8 cellular contexts compared by ENCODE assay signal in the genomic region with DNA sequence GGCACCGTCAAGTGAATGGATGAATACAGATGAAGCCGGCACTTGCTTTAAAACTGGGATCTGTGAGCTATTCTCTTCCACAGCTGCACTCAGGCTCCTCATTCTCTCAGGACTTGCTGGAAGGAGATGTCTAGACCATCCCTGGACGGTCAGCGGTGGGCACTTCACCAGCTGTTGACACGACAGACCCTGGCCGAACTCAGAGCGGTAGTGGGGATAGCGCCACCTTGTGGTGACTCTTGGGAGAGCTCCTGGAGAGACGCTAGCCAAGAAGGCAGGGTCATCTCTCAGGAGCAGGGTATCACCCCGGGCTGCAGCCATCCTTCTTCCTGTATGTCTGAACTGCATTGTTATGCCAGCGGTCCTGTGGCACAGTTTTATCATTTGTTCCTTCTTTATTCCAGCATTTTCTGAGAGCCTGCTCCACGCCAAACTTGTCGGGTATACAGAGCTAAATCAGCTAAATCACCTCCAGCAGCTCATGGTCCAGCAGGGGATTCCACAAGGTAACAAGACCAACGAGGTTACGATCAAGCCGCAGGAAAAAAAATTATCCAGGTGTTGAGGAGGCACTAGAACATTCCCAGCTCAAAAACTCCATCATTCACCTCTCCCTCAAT. TPM values are rescaled to one million over a fixed set of nuclear protein-coding genes. Genes with fewer than 3 reads are reported as not detected.
DNase-seq lines count a peak whose midpoint lies in the region; ATAC-seq, FAIRE-seq and TF ChIP-seq lines count a peak whose summit lies in the region.

No MANE protein-coding gene starts in this region.

- peaks cover 76% of the 10 kb centered on the region for H3K27me3 ChIP-seq in adipocyte (replicated peaks; ENCODE audit: control insufficient read depth, insufficient read depth, low read length)
- peaks cover 93% of the 10 kb centered on the region for H3K27me3 ChIP-seq in left ventricle myocardium inferior (ENCODE audit: low read depth)
- peaks cover 0 to 11% of the 10 kb centered on the region in 2 donors for H3K27me3 ChIP-seq in small intestine (ENCODE audit: control insufficient read depth in 2 of 2, insufficient read depth in 2 of 2, low read length in 2 of 2)

- H3K4me1 ChIP-seq in adipocyte (ENCODE audit: control insufficient read depth, insufficient read depth, low read length) (no peaks in the 10 kb centered on the region), left ventricle myocardium inferior (peaks cover 16% of the 10 kb centered on the region), small intestine (ENCODE audit: control insufficient read depth in 2 of 2, insufficient read depth in 1 of 2, low read depth in 1 of 2, low read length in 1 of 2) (no peaks in the 10 kb centered on the region)

- 20 to 28% (median 25%) methylated on average over 16 of the region's 16 CpGs for WGBS in small intestine, 3 donors

- H3K36me3 ChIP-seq in adipocyte (ENCODE audit: control insufficient read depth, insufficient read depth, low read length, severe bottlenecking) (no peaks in the 10 kb centered on the region), left ventricle myocardium inferior (no peaks in the 10 kb centered on the region), small intestine (ENCODE audit: control insufficient read depth in 2 of 2, insufficient read depth in 2 of 2, low read length in 2 of 2) (no peaks in the 10 kb centered on the region)

- intact Hi-C loops in left ventricle myocardium inferior (cut with micrococcal nuclease): no loop called here

- H3K4me3 ChIP-seq in adipocyte (ENCODE audit: low read length) (no peak overlapping the region), left ventricle myocardium inferior (no peak overlapping the region), small intestine (ENCODE audit: low read depth in 1 of 2, low read length in 2 of 2) (no peak overlapping the region)

- no peak overlapping the region for H3K9ac ChIP-seq in adipocyte (ENCODE audit: low read length)

- TF ChIP-seq CTCF in left ventricle myocardium inferior (IDR thresholded peaks at IDR 0.05; ENCODE audit: borderline replicate concordance): peak; percentile 86

- H3K9me3 ChIP-seq in adipocyte (ENCODE audit: control insufficient read depth, low read length): no peaks in the 10 kb centered on the region
- H3K9me3 ChIP-seq in left ventricle myocardium inferior (replicated peaks): no peaks in the 10 kb centered on the region
- H3K9me3 ChIP-seq in small intestine (ENCODE audit: control insufficient read depth, low read depth): no peaks in the 10 kb centered on the region

- H3K27ac ChIP-seq in left ventricle myocardium inferior (replicated peaks) (no peak overlapping the region), small intestine (ENCODE audit: low read depth in 1 of 2, low read length in 1 of 2) (no peak overlapping the region)

- DNase-seq in D341Med (ENCODE audit: low spot score) (peak; percentile 74), adipocyte (ENCODE audit: low read depth) (peak; percentile 81), left ventricle myocardium inferior (no peak), small intestine (peak; percentile 53), NCI-H2171 treated with DMSO at 0.1 percent for 48 hours (lab: John Stamatoyannopoulos, UW) (no peak)

- FAIRE-seq in small intestine (lab: Jason Lieb, UNC): no peak

- ATAC-seq in HG02981 (IDR thresholded peaks at IDR 0.05; ENCODE audit: unreplicated experiment): peak; percentile 49
- peak; percentile 86 for ATAC-seq in SK-N-SH treated with all-trans-retinoic acid at 6 μM for 48 hours
- ATAC-seq in GM21367 (IDR thresholded peaks at IDR 0.05; ENCODE audit: unreplicated experiment): no peak

TF ChIP-seq in SK-N-SH treated with all-trans-retinoic acid at 6 μM for 48 hours, 23 proteins besides CTCF, POLR2A, EP300 and RAD21:
- TF ChIP-seq BACH2 (CRISPR knock-in tag; IDR thresholded peaks at IDR 0.05; ENCODE audit: borderline replicate concordance): no peak
- TF ChIP-seq, protein P1, sequence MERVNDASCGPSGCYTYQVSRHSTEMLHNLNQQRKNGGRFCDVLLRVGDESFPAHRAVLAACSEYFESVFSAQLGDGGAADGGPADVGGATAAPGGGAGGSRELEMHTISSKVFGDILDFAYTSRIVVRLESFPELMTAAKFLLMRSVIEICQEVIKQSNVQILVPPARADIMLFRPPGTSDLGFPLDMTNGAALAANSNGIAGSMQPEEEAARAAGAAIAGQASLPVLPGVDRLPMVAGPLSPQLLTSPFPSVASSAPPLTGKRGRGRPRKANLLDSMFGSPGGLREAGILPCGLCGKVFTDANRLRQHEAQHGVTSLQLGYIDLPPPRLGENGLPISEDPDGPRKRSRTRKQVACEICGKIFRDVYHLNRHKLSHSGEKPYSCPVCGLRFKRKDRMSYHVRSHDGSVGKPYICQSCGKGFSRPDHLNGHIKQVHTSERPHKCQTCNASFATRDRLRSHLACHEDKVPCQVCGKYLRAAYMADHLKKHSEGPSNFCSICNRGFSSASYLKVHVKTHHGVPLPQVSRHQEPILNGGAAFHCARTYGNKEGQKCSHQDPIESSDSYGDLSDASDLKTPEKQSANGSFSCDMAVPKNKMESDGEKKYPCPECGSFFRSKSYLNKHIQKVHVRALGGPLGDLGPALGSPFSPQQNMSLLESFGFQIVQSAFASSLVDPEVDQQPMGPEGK (CRISPR knock-in tag; IDR thresholded peaks at IDR 0.05; ENCODE audit: borderline replicate concordance): no peak
- TF ChIP-seq ZFP30 (CRISPR knock-in tag; IDR thresholded peaks at IDR 0.05): no peak
- TF ChIP-seq ESRRG (CRISPR knock-in tag; IDR thresholded peaks at IDR 0.05): no peak
- TF ChIP-seq ZC3H10 (CRISPR knock-in tag; IDR thresholded peaks at IDR 0.05): no peak
- TF ChIP-seq ISL1 (CRISPR knock-in tag; IDR thresholded peaks at IDR 0.05): no peak
- no peak for TF ChIP-seq ZNF8 (CRISPR knock-in tag; IDR thresholded peaks at IDR 0.05)

RNA-seq across cellular contexts. Expression of gene WNT1, which starts 10.0 kb away (rescaled TPM):
- not detected for total RNA-seq in left ventricle myocardium inferior
- not detected for polyA plus RNA-seq in small intestine

RNA-seq across cellular contexts. Expression of gene DDN, which starts 11.0 kb away (rescaled TPM):
- 1.4 TPM for total RNA-seq in left ventricle myocardium inferior
- under 1 TPM in 2 of 3 donors, not detected in 1; 0.16 to 0.22 TPM for polyA plus RNA-seq in small intestine

RNA-seq across cellular contexts. Expression of gene WNT10B, which starts 16.6 kb away (rescaled TPM):
- 0.44 TPM for total RNA-seq in left ventricle myocardium inferior
- 1 to 10 TPM in 2 of 3 donors, under 1 TPM in 1; 0.67 to 1.4 (median 1.2) TPM for polyA plus RNA-seq in small intestine

RNA-seq across cellular contexts. Expression of gene PRKAG1, which starts 30.4 kb away (rescaled TPM):
- total RNA-seq in left ventricle myocardium inferior: 104 TPM
- 10 to 100 TPM; 50.0 to 60.6 (median 60.5) TPM for polyA plus RNA-seq in small intestine

RNA-seq across cellular contexts. Expression of gene ARF3, which starts 30.9 kb away (rescaled TPM):
- 49.6 TPM for total RNA-seq in left ventricle myocardium inferior
- polyA plus RNA-seq in small intestine: 10 to 100 TPM; 37.3 to 96.4 (median 38.4) TPM

Comparison
In these comparisons a context has a peak if more than half of its experiments do, and no peak if none do; other contexts are left out.
1. DNase-seq: peak in D341Med (single experiment), adipocyte (single experiment) and small intestine (single experiment); none in left ventricle myocardium inferior (single experiment) and NCI-H2171 treated with DMSO at 0.1 percent for 48 hours (single experiment).